Comparison of ENCODE assay signal across 31 cellular contexts in the genomic region with DNA sequence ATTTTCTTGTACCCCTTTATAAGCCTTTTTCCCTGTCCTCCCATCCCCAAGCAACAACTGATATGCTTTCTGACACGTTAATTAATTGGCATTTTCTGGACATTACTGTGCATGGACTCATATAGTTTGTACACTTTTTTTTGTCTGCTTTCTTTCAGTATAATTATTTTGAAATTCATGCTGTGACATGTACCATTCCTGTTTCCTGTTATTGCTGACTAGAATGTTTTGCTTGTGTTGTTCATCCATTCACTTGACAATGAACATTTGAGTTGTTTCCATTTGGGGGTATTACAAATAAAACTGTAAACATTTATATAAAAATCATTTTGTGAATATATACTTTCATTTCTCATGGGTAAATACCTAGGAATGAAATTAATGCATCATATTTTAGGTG.
"Had no signal": no experiment of that assay in that cellular context is flagged by ENCODE, and none has a peak within 500 bp of the region (broad histone marks: within the 10 kb centered on the region; RNA-seq: fewer than 3 reads in every experiment).

No MANE protein-coding gene starts in this region.

- DNase-seq: activated CD4-positive, alpha-beta T cell treated with anti-CD3 and anti-CD28 coated beads, Interleukin-2, amount 10 ng/mL, durations not matched to agents 24 days and 14 days; activated CD4-positive, alpha-beta T cell treated with anti-CD3 and anti-CD28 coated beads, Interleukin-2, amount 50 U/mL, for 4 hours; activated CD8-positive, alpha-beta T cell treated with anti-CD3 and anti-CD28 coated beads for 36 hours; activated effector memory CD4-positive, alpha-beta T cell treated with anti-CD3 and anti-CD28 coated beads, Interleukin-2, amount 50 U/mL, for 16 hours; activated naive CD4-positive, alpha-beta T cell treated with Interleukin-2 at 50 U/mL for 16 hours; activated naive CD8-positive, alpha-beta T cell treated with anti-CD3 and anti-CD28 coated beads, Interleukin-2, amount 10 ng/mL, durations not matched to agents 7 days and 5 days; activated T-cell treated with anti-CD3 and anti-CD28 coated beads, Interleukin-2, amount 50 U/mL, for 1 hour; activated T-cell treated with anti-CD3 and anti-CD28 coated beads, Interleukin-2, amount 50 U/mL, for 72 hours; MM.1S; MV-4-11; NCI-H1092 treated with DMSO at 0.1 percent for 48 hours; NCI-H1417; NCI-H146; NCI-H187; NCI-H2029 treated with DMSO at 0.1 percent for 48 hours; NCI-H2107; NCI-H2171; NCI-H510A; NCI-H526; NCI-H748 treated with DMSO at 0.1 percent for 48 hours; NK-92 treated with Interleukin-12 subunit alpha and Interleukin-12 subunit beta, amount 100 ng/mL, for 24 hours; PC-3; Peyer's patch; RPMI8226; SHP77 treated with DMSO at 0.1 percent for 48 hours; SK-N-SH had no signal

- ATAC-seq: activated CD8-positive, alpha-beta T cell treated with anti-CD3 and anti-CD28 coated beads for 36 hours; activated T-cell treated with anti-CD3 and anti-CD28 coated beads, Interleukin-2, amount 50 U/mL, for 72 hours; activated T-helper 17 cell treated with anti-CD3 and anti-CD28 coated beads, Interleukin-2, amount 50 U/mL, for 72 hours; PC-3 had no signal

- H3K9me3 ChIP-seq: Peyer's patch, SJSA1, SK-N-SH had no signal

- H3K27ac ChIP-seq: cardiac muscle cell, KMS-11, Peyer's patch, SJSA1 had no signal

- H3K9ac ChIP-seq: KMS-11, SK-N-SH had no signal

- H3K4me1 ChIP-seq: Peyer's patch had no signal

- H3K27me3 ChIP-seq: cardiac muscle cell, Peyer's patch, SJSA1 had no signal

- H3K4me3 ChIP-seq: cardiac muscle cell, Peyer's patch, SJSA1 had no signal

- H3K4me2 ChIP-seq: KMS-11, SK-N-SH had no signal

- FAIRE-seq: TTC549 had no signal

- H3K36me3 ChIP-seq: cardiac muscle cell, Peyer's patch, SJSA1 had no signal
